Comparison of ENCODE assay signal across 19 cellular contexts in genomic region chr16:81714593-81714992, GRCh38.
DNase-seq lines count a peak whose midpoint lies in the region; ATAC-seq and TF ChIP-seq lines count a peak whose summit lies in the region.
"Had no signal": no experiment of that assay in that cellular context is flagged by ENCODE, and none has a peak within 500 bp of the region (broad histone marks: within the 10 kb centered on the region; RNA-seq: fewer than 3 reads in every experiment).

No MANE protein-coding gene starts in this region.

- no peaks in the 10 kb centered on the region for H3K9me3 ChIP-seq in MM.1S (replicated peaks; ENCODE audit: insufficient read depth, low read length)
- H3K9me3 ChIP-seq in stomach = no peaks in the 10 kb centered on the region
- H3K9me3 ChIP-seq: body of pancreas, thyroid gland had no signal

- peaks cover 2% of the 10 kb centered on the region for H3K36me3 Mint-ChIP-seq in activated naive CD4-positive, alpha-beta T cell treated with anti-CD3 and anti-CD28 coated beads, Interleukin-2, amount 50 U/mL, for 24 hours
- peaks cover 13% of the 10 kb centered on the region for H3K36me3 Mint-ChIP-seq in central memory CD8-positive, alpha-beta T cell (ENCODE audit: insufficient read depth)

- TF ChIP-seq EP300 in stomach (IDR thresholded peaks at IDR 0.05) = no peak

- H3K4me2 ChIP-seq in MM.1S (ENCODE audit: low read depth, low read length) = peak overlapping the region; percentile 30; the same call in 1 of the 2 replicates

- no peaks in the 10 kb centered on the region for H3K27me3 ChIP-seq in MM.1S (replicated peaks; ENCODE audit: insufficient read depth, low read length)
- no peaks in the 10 kb centered on the region for H3K27me3 ChIP-seq in stomach
- H3K27me3 ChIP-seq: body of pancreas, thyroid gland had no signal

- H3K27ac Mint-ChIP-seq in activated naive CD4-positive, alpha-beta T cell treated with anti-CD3 and anti-CD28 coated beads, Interleukin-2, amount 50 U/mL, for 24 hours = no peak overlapping the region
- peak overlapping the region; percentile 81 for H3K27ac Mint-ChIP-seq in central memory CD8-positive, alpha-beta T cell (ENCODE audit: low read depth)

- H3K4me1 ChIP-seq in MM.1S (ENCODE audit: low read length) (peaks cover 9% of the 10 kb centered on the region), stomach (peaks cover 0 to 54% (median 23%) of the 10 kb centered on the region in 4 donors)
- H3K4me1 ChIP-seq: body of pancreas, thyroid gland had no signal

- TF ChIP-seq CTCF in MM.1S (IDR thresholded peaks at IDR 0.05; ENCODE audit: low read length) (no peak), stomach (IDR thresholded peaks at IDR 0.05) (no peak)

- H2AFZ ChIP-seq in MM.1S (ENCODE audit: low read length) = no peak overlapping the region
- H2AFZ ChIP-seq: GM23248 had no signal

- intact Hi-C loops in stomach (cut with DNase I; ENCODE audit: low total_unique reads) = no loop called here

- peak overlapping the region; percentile 62 for H3K4me3 Mint-ChIP-seq in activated naive CD4-positive, alpha-beta T cell treated with anti-CD3 and anti-CD28 coated beads, Interleukin-2, amount 50 U/mL, for 24 hours
- peak overlapping the region; percentile 77 for H3K4me3 Mint-ChIP-seq in central memory CD8-positive, alpha-beta T cell

- ATAC-seq in central memory CD8-positive, alpha-beta T cell (replicated peaks; ENCODE audit: extremely low read depth, poor library complexity, severe bottlenecking) = no peak
- no peak for ATAC-seq in HG03045 (IDR thresholded peaks at IDR 0.05; ENCODE audit: unreplicated experiment)
- no peak for ATAC-seq in GM18909 (IDR thresholded peaks at IDR 0.05; ENCODE audit: poor library complexity, unreplicated experiment)
- ATAC-seq: body of pancreas had no signal

- no peak for TF ChIP-seq POLR2A in stomach (IDR thresholded peaks at IDR 0.05)

- WGBS in stomach, 5 donors = 93 to 97% (median 93%) methylated on average over 6 of the region's 6 CpGs

- H3K27ac ChIP-seq in MM.1S (ENCODE audit: low read length) (peak overlapping the region; percentile 99), stomach (peak overlapping the region in 3 of 5 donors; percentile 32 to 61 (median 50))
- H3K27ac ChIP-seq: body of pancreas, GM23248, thyroid gland, WERI-Rb-1 had no signal

- DNase-seq in activated naive CD4-positive, alpha-beta T cell treated with Interleukin-2 at 50 U/mL for 16 hours = no peak
- DNase-seq in MM.1S = no peak
- DNase-seq in central memory CD8-positive, alpha-beta T cell (ENCODE audit: low spot score in 2 of 2) = no peak
- no peak for DNase-seq in stomach
- no peak for DNase-seq in NCI-H524 treated with DMSO at 0.1 percent for 48 hours (lab: John Stamatoyannopoulos, UW)
- DNase-seq: activated gamma-delta T cell treated with Interleukin-2 at 50 U/mL for 16 hours; body of pancreas; GM23248; kidney; MV-4-11; NCI-H1930; NCI-H446 treated with DMSO at 0.1 percent for 48 hours; stimulated activated CD4-positive, alpha-beta T cell treated with anti-CD3 and anti-CD28 coated beads, Interleukin-12 subunit alpha, Interleukin-12 subunit beta, amount 100 ng/mL, for 4 hours; SW 1271; thyroid gland; WERI-Rb-1 had no signal

- H3K4me3 ChIP-seq in MM.1S (ENCODE audit: low read length) = no peak overlapping the region
- H3K4me3 ChIP-seq in stomach = no peak overlapping the region
- H3K4me3 ChIP-seq: body of pancreas, GM23248, thyroid gland had no signal

- H3K4me1 Mint-ChIP-seq in activated naive CD4-positive, alpha-beta T cell treated with anti-CD3 and anti-CD28 coated beads, Interleukin-2, amount 50 U/mL, for 24 hours = peaks cover 43% of the 10 kb centered on the region
- peaks cover 45% of the 10 kb centered on the region for H3K4me1 Mint-ChIP-seq in central memory CD8-positive, alpha-beta T cell

- H3K79me2 ChIP-seq in MM.1S (ENCODE audit: low read length) = no peaks in the 10 kb centered on the region

- H3F3A ChIP-seq in MM.1S (ENCODE audit: insufficient read depth, low read length) = peaks cover 22% of the 10 kb centered on the region

- no peaks in the 10 kb centered on the region for H4K20me1 ChIP-seq in MM.1S (ENCODE audit: insufficient read depth, low read length)

- H3K9me2 ChIP-seq in MM.1S (replicated peaks; ENCODE audit: insufficient read depth, low read length) = no peaks in the 10 kb centered on the region

- no peaks in the 10 kb centered on the region for H3K27me3 Mint-ChIP-seq in activated naive CD4-positive, alpha-beta T cell treated with anti-CD3 and anti-CD28 coated beads, Interleukin-2, amount 50 U/mL, for 24 hours
- H3K27me3 Mint-ChIP-seq in central memory CD8-positive, alpha-beta T cell = no peaks in the 10 kb centered on the region

- peak overlapping the region; percentile 34 for H3K9ac ChIP-seq in MM.1S (ENCODE audit: low read length)
- H3K9ac ChIP-seq: GM23248 had no signal

- H3K36me3 ChIP-seq in MM.1S (replicated peaks; ENCODE audit: insufficient read depth, low read length) (no peaks in the 10 kb centered on the region), stomach (peaks cover under 1 to 19% (median 12%) of the 10 kb centered on the region in 4 donors)
- H3K36me3 ChIP-seq: WERI-Rb-1 had no signal

- no peaks in the 10 kb centered on the region for H3K9me3 Mint-ChIP-seq in activated naive CD4-positive, alpha-beta T cell treated with anti-CD3 and anti-CD28 coated beads, Interleukin-2, amount 50 U/mL, for 24 hours
- no peaks in the 10 kb centered on the region for H3K9me3 Mint-ChIP-seq in central memory CD8-positive, alpha-beta T cell
